Comparison of ENCODE assay signal across 1 cellular context in genomic region chr17:20202141-20202574, GRCh38.
A peak's percentile ranks its signal among the peaks of the same experiment; 100 is the strongest.
TF ChIP-seq lines count a peak whose summit lies in the region.

No MANE protein-coding gene starts in this region.

TF ChIP-seq in GM23338, 12 proteins besides CTCF, POLR2A, EP300 and RAD21 (continued from another document):
- no peak for TF ChIP-seq REST (IDR thresholded peaks at IDR 0.05; ENCODE audit: unreplicated experiment)
- TF ChIP-seq ZNF462 (CRISPR knock-in tag; IDR thresholded peaks at IDR 0.05) = peak; percentile 96
- no peak for TF ChIP-seq STAT1 (IDR thresholded peaks at IDR 0.05; ENCODE audit: unreplicated experiment)
- TF ChIP-seq ZNF114 (CRISPR knock-in tag; IDR thresholded peaks at IDR 0.05) = peak; percentile 73; the same call in 1 of the 2 replicates
- peak; percentile 76 for TF ChIP-seq NANOG (IDR thresholded peaks at IDR 0.05; ENCODE audit: borderline replicate concordance)
- TF ChIP-seq CREB1 (CRISPR knock-in tag; IDR thresholded peaks at IDR 0.05; ENCODE audit: low read depth) = peak; percentile 51; the same call in 1 of the 2 replicates
